Comparison of ENCODE assay signal across 13 cellular contexts in the genomic region with DNA sequence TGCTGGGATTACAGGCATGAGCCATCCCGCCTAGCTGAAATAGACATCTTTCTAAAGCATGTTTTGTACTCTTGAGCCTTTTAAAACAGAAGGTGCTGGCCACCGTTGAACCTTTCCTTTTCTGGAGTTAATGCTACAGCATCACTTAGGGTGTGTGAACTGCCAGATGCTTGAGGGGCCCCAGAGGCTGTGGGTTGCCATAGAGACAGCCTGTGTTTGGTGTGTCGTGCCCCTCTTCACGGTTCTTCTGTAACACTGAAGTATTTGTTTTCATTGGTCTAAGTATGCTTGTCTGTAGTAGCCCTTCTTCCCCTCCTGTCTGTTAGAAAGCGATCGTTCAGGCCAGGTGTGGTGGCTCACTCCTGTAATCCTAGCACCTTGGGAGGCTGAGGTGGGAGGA. TPM values are rescaled to one million over a fixed set of nuclear protein-coding genes. Genes with fewer than 3 reads are reported as not detected.
A peak's percentile ranks its signal among the peaks of the same experiment; 100 is the strongest.
DNase-seq lines count a peak whose midpoint lies in the region; ATAC-seq and TF ChIP-seq lines count a peak whose summit lies in the region.
"Had no signal": no experiment of that assay in that cellular context is flagged by ENCODE, and none has a peak within 500 bp of the region (broad histone marks: within the 10 kb centered on the region; RNA-seq: fewer than 3 reads in every experiment).

No MANE protein-coding gene starts in this region.

- TF ChIP-seq CTCF in body of pancreas (IDR thresholded peaks at IDR 0.05) (no peak), osteoblast (IDR thresholded peaks at IDR 0.05; ENCODE audit: extremely low read depth, low read depth, low read length) (no peak)

- intact Hi-C loops in body of pancreas (cut with DNase I) = no loop called here

- peak overlapping the region in 3 of 4 donors; percentile 48 to 87 (median 77) for H3K27ac ChIP-seq in body of pancreas
- no peak overlapping the region for H3K27ac ChIP-seq in osteoblast (ENCODE audit: low read depth, low read length)
- H3K27ac ChIP-seq: gastroesophageal sphincter had no signal

- DNase-seq in NCI-H1417 (lab: John Stamatoyannopoulos, UW) (peak in 2 of 3 experiments; percentile 28 to 92), NCI-H1417 treated with DMSO at 0.1 percent for 48 hours (lab: John Stamatoyannopoulos, UW) (no peak), NCI-H1092 treated with DMSO at 0.1 percent for 48 hours (lab: John Stamatoyannopoulos, UW) (peak; percentile 55), body of pancreas (no peak), osteoblast (ENCODE audit: insufficient read length, low spot score, missing footprints) (peak; percentile 1), H4 (ENCODE audit: low spot score) (no peak), middle frontal gyrus (ENCODE audit: extremely low spot score, low spot score) (no peak)
- DNase-seq: activated effector memory CD4-positive, alpha-beta T cell treated with anti-CD3 and anti-CD28 coated beads, Interleukin-2, amount 50 U/mL, for 16 hours had no signal

- H2AFZ ChIP-seq in osteoblast (ENCODE audit: low read length) = no peak overlapping the region

- no peak overlapping the region for H3K4me2 ChIP-seq in osteoblast (ENCODE audit: insufficient read depth, low read length)
- H3K4me2 ChIP-seq: A549, smooth muscle cell had no signal

- H3K9me3 ChIP-seq in body of pancreas = no peaks in the 10 kb centered on the region
- no peaks in the 10 kb centered on the region for H3K9me3 ChIP-seq in osteoblast (ENCODE audit: low read depth, low read length)
- H3K9me3 ChIP-seq: A549, gastroesophageal sphincter, tibial nerve had no signal

- WGBS in body of pancreas, 2 donors = 61 to 75% methylated on average over 5 to 6 of the region's 6 CpGs

- H3K36me3 ChIP-seq in body of pancreas (replicated peaks in 1 of 2; ENCODE audit: insufficient read depth in 1 of 2, low read depth in 2 of 2) (peaks cover 0 to 24% of the 10 kb centered on the region in 2 donors), osteoblast (ENCODE audit: insufficient read depth, low read length) (no peaks in the 10 kb centered on the region)

- no peak for ATAC-seq in body of pancreas
- no peak for ATAC-seq in GM18498 (IDR thresholded peaks at IDR 0.05; ENCODE audit: unreplicated experiment)
- ATAC-seq: A549, gastroesophageal sphincter had no signal

- H4K20me1 ChIP-seq in osteoblast (ENCODE audit: insufficient read depth, low read length) = no peaks in the 10 kb centered on the region

- H3K27me3 ChIP-seq in body of pancreas = no peaks in the 10 kb centered on the region
- H3K27me3 ChIP-seq in osteoblast (ENCODE audit: insufficient read depth, low read length) = no peaks in the 10 kb centered on the region
- H3K27me3 ChIP-seq: gastroesophageal sphincter, tibial nerve had no signal

- no peak for TF ChIP-seq POLR2A in body of pancreas (IDR thresholded peaks at IDR 0.05)

- H3K4me3 ChIP-seq in body of pancreas = no peak overlapping the region
- H3K4me3 ChIP-seq in osteoblast (ENCODE audit: insufficient read depth, low read length) = no peak overlapping the region
- H3K4me3 ChIP-seq: A549, gastroesophageal sphincter, smooth muscle cell, tibial nerve had no signal

- H3K79me2 ChIP-seq in osteoblast (ENCODE audit: insufficient read depth, low read length) = no peaks in the 10 kb centered on the region

- H3K4me1 ChIP-seq in body of pancreas = peaks cover 24% of the 10 kb centered on the region
- H3K4me1 ChIP-seq in osteoblast (ENCODE audit: insufficient read depth, low read length) = no peaks in the 10 kb centered on the region

RNA-seq across cellular contexts. Expression of a gene that starts 30.8 kb away (rescaled TPM):
- 10 to 100 TPM; 34.5 to 40.2 TPM for total RNA-seq in body of pancreas
- 2.9 and 5.4 TPM in 2 replicates for total RNA-seq in osteoblast
- 4.6 and 8.9 TPM in 2 replicates for total RNA-seq in H4 (2014; rRNA removed; shearing (Covaris generic))

Comparison
In these comparisons a context has a peak if more than half of its experiments do, and no peak if none do; other contexts are left out.
1. DNase-seq: peak in NCI-H1417 (2 of 3), NCI-H1092 treated with DMSO at 0.1 percent for 48 hours (single experiment) and osteoblast (single experiment); none in NCI-H1417 treated with DMSO at 0.1 percent for 48 hours (single experiment), body of pancreas (0 of 4), H4 (single experiment) and middle frontal gyrus (single experiment).